Comparison of ENCODE assay signal across 9 cellular contexts in the genomic region with DNA sequence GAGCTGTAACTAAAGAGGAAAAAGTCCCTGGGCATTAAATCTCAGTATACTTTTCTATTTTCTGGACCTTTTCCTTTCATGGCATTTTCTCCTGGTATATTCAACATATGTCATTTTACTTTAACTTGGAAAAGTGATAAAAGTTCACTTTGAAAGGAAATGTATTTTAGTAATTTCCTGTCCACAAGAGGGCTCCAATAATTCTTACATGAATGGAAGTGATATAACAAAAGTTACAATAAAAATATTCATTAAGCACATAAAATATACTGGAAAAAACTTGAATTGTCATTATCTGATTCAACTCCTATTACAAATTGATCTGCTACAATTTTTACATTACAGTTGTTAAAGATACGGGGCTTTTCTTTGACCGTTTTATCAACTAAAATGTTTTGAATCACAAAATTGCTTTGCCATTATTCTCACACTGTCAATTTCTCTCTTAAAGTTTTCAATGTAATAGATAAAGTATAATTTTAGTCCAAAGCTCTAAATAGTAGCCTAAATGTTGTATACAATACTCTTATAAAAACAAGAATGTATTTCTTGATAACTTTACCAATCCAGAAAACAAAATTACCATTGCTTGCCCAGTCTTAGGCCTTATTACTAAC. TPM values are rescaled to one million over a fixed set of nuclear protein-coding genes. Genes with fewer than 3 reads are reported as not detected.
A peak's percentile ranks its signal among the peaks of the same experiment; 100 is the strongest.
DNase-seq lines count a peak whose midpoint lies in the region; ATAC-seq and TF ChIP-seq lines count a peak whose summit lies in the region.
"Had no signal": no experiment of that assay in that cellular context is flagged by ENCODE, and none has a peak within 500 bp of the region (broad histone marks: within the 10 kb centered on the region; RNA-seq: fewer than 3 reads in every experiment).

No MANE protein-coding gene starts in this region.

- H3K27me3 Mint-ChIP-seq in CD14-positive monocyte (ENCODE audit: low read depth in 3 of 3) = no peaks in the 10 kb centered on the region
- H3K27me3 Mint-ChIP-seq in naive thymus-derived CD8-positive, alpha-beta T cell = no peaks in the 10 kb centered on the region

- H3K27ac Mint-ChIP-seq in CD14-positive monocyte = no peak overlapping the region
- peak overlapping the region in 1 of 10 donors; percentile 3 for H3K27ac Mint-ChIP-seq in naive thymus-derived CD8-positive, alpha-beta T cell
- H3K27ac Mint-ChIP-seq in activated naive CD4-positive, alpha-beta T cell treated with anti-CD3 and anti-CD28 coated beads, Interleukin-2, amount 50 U/mL, for 72 hours = no peak overlapping the region
- H3K27ac Mint-ChIP-seq: stimulated activated effector memory CD8-positive, alpha-beta T cell treated with anti-CD3 and anti-CD28 coated beads, Interleukin-12 subunit alpha, Interleukin-12 subunit beta, amount 100 ng/mL, for 72 hours had no signal

- no peak for ATAC-seq in naive thymus-derived CD8-positive, alpha-beta T cell
- no peak for ATAC-seq in HG03432 (IDR thresholded peaks at IDR 0.05; ENCODE audit: unreplicated experiment)
- no peak for ATAC-seq in activated naive CD4-positive, alpha-beta T cell treated with anti-CD3 and anti-CD28 coated beads, Interleukin-2, amount 50 U/mL, for 72 hours
- ATAC-seq in GM18867 (IDR thresholded peaks at IDR 0.05; ENCODE audit: unreplicated experiment) = no peak
- ATAC-seq: stimulated activated effector memory CD8-positive, alpha-beta T cell treated with anti-CD3 and anti-CD28 coated beads, Interleukin-12 subunit alpha, Interleukin-12 subunit beta, amount 100 ng/mL, for 72 hours had no signal

- no peak overlapping the region for H3K4me3 ChIP-seq in choroid plexus epithelial cell (ENCODE audit: low read depth, low read length)

- H3K9me3 Mint-ChIP-seq in CD14-positive monocyte = no peaks in the 10 kb centered on the region
- H3K9me3 Mint-ChIP-seq in naive thymus-derived CD8-positive, alpha-beta T cell = no peaks in the 10 kb centered on the region
- H3K9me3 Mint-ChIP-seq in activated naive CD4-positive, alpha-beta T cell treated with anti-CD3 and anti-CD28 coated beads, Interleukin-2, amount 50 U/mL, for 72 hours = no peaks in the 10 kb centered on the region
- H3K9me3 Mint-ChIP-seq: stimulated activated effector memory CD8-positive, alpha-beta T cell treated with anti-CD3 and anti-CD28 coated beads, Interleukin-12 subunit alpha, Interleukin-12 subunit beta, amount 100 ng/mL, for 72 hours had no signal

- no peak overlapping the region for H3K4me3 Mint-ChIP-seq in CD14-positive monocyte
- H3K4me3 Mint-ChIP-seq in naive thymus-derived CD8-positive, alpha-beta T cell = peak overlapping the region in 9 of 10 donors; percentile 8 to 96 (median 42)

- DNase-seq in CD14-positive monocyte (ENCODE audit: low spot score) = no peak
- DNase-seq in choroid plexus epithelial cell (ENCODE audit: low read depth) = peak; percentile 50
- peak in 2 of 10 donors; percentile 9 to 18 for DNase-seq in naive thymus-derived CD8-positive, alpha-beta T cell
- no peak for DNase-seq in activated naive CD4-positive, alpha-beta T cell treated with anti-CD3 and anti-CD28 coated beads, Interleukin-2, amount 50 U/mL, for 72 hours (ENCODE audit: low spot score in 2 of 2)
- DNase-seq in NCI-H146 (lab: John Stamatoyannopoulos, UW) = no peak

- intact Hi-C loops in CD14-positive monocyte (cut with micrococcal nuclease) = loop anchor here (5.0 to 10.0 kb wide), 4 partner anchors 341 to 769 kb away; a partner anchor contains a TSS

- H3K4me1 Mint-ChIP-seq in CD14-positive monocyte = peaks cover 45% of the 10 kb centered on the region
- H3K4me1 Mint-ChIP-seq in naive thymus-derived CD8-positive, alpha-beta T cell = peaks cover 32 to 82% (median 62%) of the 10 kb centered on the region in 4 donors

- TF ChIP-seq CTCF in CD14-positive monocyte (IDR thresholded peaks at IDR 0.05) (peak; percentile 42), LNCAP (IDR thresholded peaks at IDR 0.05) (peak; percentile 43; the same call in 1 of the 2 replicates), choroid plexus epithelial cell (conservative IDR thresholded peaks at IDR 0.05; ENCODE audit: low read depth, low read length) (peak; percentile 43)

- no peaks in the 10 kb centered on the region for H3K36me3 Mint-ChIP-seq in CD14-positive monocyte
- no peaks in the 10 kb centered on the region for H3K36me3 Mint-ChIP-seq in naive thymus-derived CD8-positive, alpha-beta T cell
- peaks cover 17 to 21% of the 10 kb centered on the region in 2 donors for H3K36me3 Mint-ChIP-seq in activated naive CD4-positive, alpha-beta T cell treated with anti-CD3 and anti-CD28 coated beads, Interleukin-2, amount 50 U/mL, for 72 hours

- POLR2A ChIA-PET in naive thymus-derived CD8-positive, alpha-beta T cell (lab: Charles Lee) = interaction anchor here (3.1 kb wide), 1 partner anchor 269 kb away, joined by 12 read pairs; no protein-coding TSS in a partner anchor

RNA-seq across cellular contexts. Expression of a gene that starts 4.9 kb away (rescaled TPM):
- 10 to 100 TPM; 28.2 to 32.3 TPM for polyA plus RNA-seq in CD14-positive monocyte
- total RNA-seq in naive thymus-derived CD8-positive, alpha-beta T cell = 10 to 100 TPM; 37.8 to 37.9 TPM
- polyA plus RNA-seq in naive thymus-derived CD8-positive, alpha-beta T cell = 10 to 100 TPM; 26.5 to 39.2 (median 26.8) TPM
- 1 to 10 TPM; 7.3 to 8.7 TPM for total RNA-seq in activated naive CD4-positive, alpha-beta T cell treated with anti-CD3 and anti-CD28 coated beads, Interleukin-2, amount 50 U/mL, for 72 hours

Comparison
In these comparisons a context has a peak if more than half of its experiments do, and no peak if none do; other contexts are left out.
1. H3K4me3 Mint-ChIP-seq: peak in naive thymus-derived CD8-positive, alpha-beta T cell (9 of 10); none in CD14-positive monocyte (0 of 2).
2. RNA of a gene that starts 4.9 kb away (total RNA-seq): 37.8 to 37.9 TPM in naive thymus-derived CD8-positive, alpha-beta T cell; 7.3 to 8.7 TPM in activated naive CD4-positive, alpha-beta T cell treated with anti-CD3 and anti-CD28 coated beads, Interleukin-2, amount 50 U/mL, for 72 hours; every median in the first group is over 4 times any median in the second.
3. Peak in every context shown above with its lines, with median percentiles within 50 percentile points of each other: CTCF ChIP-seq.